In genomic region chr1:84862810-84863251, GRCh38 we compare ENCODE assay signal across 9 cellular contexts. TPM values are rescaled to one million over a fixed set of nuclear protein-coding genes. Genes with fewer than 3 reads are reported as not detected.
DNase-seq lines count a peak whose midpoint lies in the region; ATAC-seq and TF ChIP-seq lines count a peak whose summit lies in the region.
"Had no signal": no experiment of that assay in that cellular context is flagged by ENCODE, and none has a peak within 500 bp of the region (broad histone marks: within the 10 kb centered on the region; RNA-seq: fewer than 3 reads in every experiment).

No MANE protein-coding gene starts in this region.

- no peaks in the 10 kb centered on the region for H4K20me1 ChIP-seq in PC-3 (ENCODE audit: low read length)

- BruUV-seq in PC-3 (replicated peaks; lab: Mats Ljungman, UMichigan): no TSS peak

- CTCF ChIA-PET in PC-3 (lab: Charles Lee): no interaction called here

- no peaks in the 10 kb centered on the region for H3K9me2 ChIP-seq in PC-3 (replicated peaks; ENCODE audit: low read length)

- POLR2A ChIA-PET in PC-3 (lab: Charles Lee; ENCODE audit: unreplicated experiment): no interaction called here

- H3K36me3 ChIP-seq in Peyer's patch: no peaks in the 10 kb centered on the region
- H3K36me3 ChIP-seq in PC-3 (ENCODE audit: low read depth, low read length): no peaks in the 10 kb centered on the region
- H3K36me3 ChIP-seq in BE2C: no peaks in the 10 kb centered on the region

- no peak overlapping the region for H3K9ac ChIP-seq in PC-3 (ENCODE audit: low read length)

- H3K4me1 ChIP-seq in Peyer's patch (no peaks in the 10 kb centered on the region), PC-3 (ENCODE audit: insufficient read depth, low read length) (no peaks in the 10 kb centered on the region), BE2C (no peaks in the 10 kb centered on the region)

- no peak overlapping the region for H3K4me2 ChIP-seq in PC-3 (ENCODE audit: low read length)

- no peak for TF ChIP-seq CTCF in Peyer's patch (IDR thresholded peaks at IDR 0.05)
- TF ChIP-seq CTCF in PC-3 (conservative IDR thresholded peaks at IDR 0.05; ENCODE audit: low read depth, low read length): no peak
- TF ChIP-seq CTCF in BE2C (IDR thresholded peaks at IDR 0.05; ENCODE audit: low read depth, low read length): no peak

- peak; percentile 96 for ATAC-seq in GM19372 (IDR thresholded peaks at IDR 0.05; ENCODE audit: low read depth, unreplicated experiment)
- peak; percentile 84 for ATAC-seq in HG03095 (IDR thresholded peaks at IDR 0.05; ENCODE audit: unreplicated experiment)
- no peak for ATAC-seq in PC-3

- DNase-seq in activated T-cell treated with anti-CD3 and anti-CD28 coated beads for 4 hours (peak; percentile 38), Peyer's patch (no peak), PC-3 (no peak), BE2C (no peak), HUDEP-2 (lab: John Stamatoyannopoulos, UW; ENCODE audit: unreplicated experiment in 76 of 76) (no peak)
- DNase-seq in stimulated activated CD8-positive, alpha-beta memory T cell treated with anti-CD3 and anti-CD28 coated beads, Interleukin-15, amount 100 ng/mL, for 48 hours (ENCODE audit: low read depth in 2 of 2): peak; percentile 8 to 36
- DNase-seq: islet precursor cell had no signal

- H3K79me2 ChIP-seq in PC-3 (ENCODE audit: low read length): no peaks in the 10 kb centered on the region

- no peaks in the 10 kb centered on the region for H3F3A ChIP-seq in PC-3 (ENCODE audit: low read length, unreplicated experiment)

- H3K9me3 ChIP-seq in Peyer's patch (no peaks in the 10 kb centered on the region), PC-3 (ENCODE audit: low read length) (no peaks in the 10 kb centered on the region), BE2C (no peaks in the 10 kb centered on the region)

- no peak for TF ChIP-seq POLR2A in Peyer's patch (IDR thresholded peaks at IDR 0.05)

- intact Hi-C loops in PC-3 (cut with micrococcal nuclease): no loop called here

- no peak overlapping the region for H2AFZ ChIP-seq in PC-3 (ENCODE audit: low read length)

- H3K27ac ChIP-seq in Peyer's patch (no peak overlapping the region), PC-3 (ENCODE audit: low read length) (no peak overlapping the region)

- H3K27me3 ChIP-seq in Peyer's patch (no peaks in the 10 kb centered on the region), PC-3 (ENCODE audit: low read length) (no peaks in the 10 kb centered on the region), BE2C (no peaks in the 10 kb centered on the region)

- H3K4me3 ChIP-seq in Peyer's patch (no peak overlapping the region), PC-3 (ENCODE audit: low read length) (no peak overlapping the region), BE2C (ENCODE audit: low read depth, low read length) (no peak overlapping the region)

RNA-seq across cellular contexts. Expression of gene LPAR3, which starts 30.2 kb away (rescaled TPM):
- total RNA-seq in Peyer's patch (1 to 10 TPM in 1 of 4 donors, not detected in 3; 9.1 TPM), PC-3 (2014; rRNA removed) (9.8 and 13.0 TPM in 2 replicates)
- polyA plus RNA-seq in BE2C (2012; ENCODE audit: insufficient read depth, insufficient read length, low read depth): 3.0 TPM

Comparison
In these comparisons a context has a peak if more than half of its experiments do, and no peak if none do; other contexts are left out.
1. DNase-seq: peak in activated T-cell treated with anti-CD3 and anti-CD28 coated beads for 4 hours (single experiment) and stimulated activated CD8-positive, alpha-beta memory T cell treated with anti-CD3 and anti-CD28 coated beads, Interleukin-15, amount 100 ng/mL, for 48 hours (2 of 2); none in Peyer's patch (0 of 3), PC-3 (single experiment), BE2C (single experiment) and HUDEP-2 (0 of 76).